29 cellular contexts compared by ENCODE assay signal in the genomic region with DNA sequence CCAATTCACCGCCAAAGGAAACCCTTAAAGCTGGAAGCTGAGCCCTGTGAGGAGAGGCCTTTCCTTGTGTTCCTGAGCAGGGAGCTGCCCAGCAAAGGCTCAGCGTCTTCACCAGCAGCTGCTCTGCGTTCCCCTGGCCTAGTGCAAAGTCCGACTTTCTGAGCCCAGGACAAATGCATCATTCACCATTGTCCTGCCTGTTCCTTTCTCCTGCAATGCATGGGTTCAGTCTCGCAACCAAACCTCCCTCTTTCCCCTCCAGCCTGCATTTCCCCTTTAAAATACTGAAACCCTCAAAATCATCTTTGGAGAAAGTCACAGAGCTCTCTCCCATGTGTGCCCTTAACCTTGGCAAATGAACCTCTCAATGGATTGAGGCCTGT. TPM values are rescaled to one million over a fixed set of nuclear protein-coding genes. Genes with fewer than 3 reads are reported as not detected.
DNase-seq lines count a peak whose midpoint lies in the region; ATAC-seq and TF ChIP-seq lines count a peak whose summit lies in the region.
"Had no signal": no experiment of that assay in that cellular context is flagged by ENCODE, and none has a peak within 500 bp of the region (broad histone marks: within the 10 kb centered on the region; RNA-seq: fewer than 3 reads in every experiment).

No MANE protein-coding gene starts in this region.

- H3K9me3 Mint-ChIP-seq in CD8-positive, alpha-beta T cell, result no peaks in the 10 kb centered on the region
- peaks cover 9 to 10% of the 10 kb centered on the region in 2 donors for H3K9me3 Mint-ChIP-seq in stimulated activated naive CD8-positive, alpha-beta T cell treated with anti-CD3 and anti-CD28 coated beads, Interleukin-15, amount 100 ng/mL, for 72 hours

- POLR2A ChIA-PET in CD8-positive, alpha-beta T cell (lab: Charles Lee), result no interaction called here

- H3K27ac ChIP-seq in CD8-positive, alpha-beta T cell (ENCODE audit: low read depth, low read length), result no peak overlapping the region
- H3K27ac ChIP-seq in mesodermal cell (ENCODE audit: low read depth, low read length, severe bottlenecking), result peak overlapping the region; percentile 29
- H3K27ac ChIP-seq: esophagus squamous epithelium, SK-N-MC, skin epidermis, tibial nerve had no signal

- WGBS in mesodermal cell (ENCODE audit: insufficient coverage in 2 of 2), 2 experiments, result 82 to 92% methylated on average over 5 of the region's 5 CpGs

- H3K4me1 Mint-ChIP-seq in CD8-positive, alpha-beta T cell (ENCODE audit: low read depth), result peaks cover 18% of the 10 kb centered on the region
- H3K4me1 Mint-ChIP-seq in stimulated activated naive CD8-positive, alpha-beta T cell treated with anti-CD3 and anti-CD28 coated beads, Interleukin-15, amount 100 ng/mL, for 72 hours, result peaks cover 21% of the 10 kb centered on the region

- intact Hi-C loops in CD8-positive, alpha-beta T cell (cut with DNase I, micrococcal nuclease), result no loop called here

- no peaks in the 10 kb centered on the region for H3K36me3 ChIP-seq in CD8-positive, alpha-beta T cell (ENCODE audit: insufficient read depth, low read length)
- no peaks in the 10 kb centered on the region for H3K36me3 ChIP-seq in mesodermal cell (ENCODE audit: control insufficient read depth, insufficient read depth, low read length)
- H3K36me3 ChIP-seq: esophagus squamous epithelium, HAP-1, tibial nerve had no signal

- peak overlapping the region; percentile 8 for H3K27ac Mint-ChIP-seq in CD8-positive, alpha-beta T cell
- H3K27ac Mint-ChIP-seq in stimulated activated naive CD8-positive, alpha-beta T cell treated with anti-CD3 and anti-CD28 coated beads, Interleukin-15, amount 100 ng/mL, for 72 hours, result no peak overlapping the region
- H3K27ac Mint-ChIP-seq: activated B cell treated with CpG ODN at 0.5 μM for 24 hours; activated CD4-positive, alpha-beta memory T cell treated with anti-CD3 and anti-CD28 coated beads for 36 hours; activated naive CD4-positive, alpha-beta T cell treated with anti-CD3 and anti-CD28 coated beads for 36 hours; CD4-positive, CD25-positive, alpha-beta regulatory T cell; effector memory CD8-positive, alpha-beta T cell; natural killer cell; stimulated activated naive CD8-positive, alpha-beta T cell treated with anti-CD3 and anti-CD28 coated beads, Interleukin-15, Interleukin-2, amounts not matched to agents 100 ng/mL and 50 ng/mL, for 24 hours; T-helper 2 cell treated with Interferon-gamma antibody and Interleukin-4, amounts not matched to agents 5 μg/mL and 100 μg/mL, for 36 hours had no signal

- CTCF ChIA-PET in CD8-positive, alpha-beta T cell (lab: Charles Lee), result no interaction called here

- peaks cover 5% of the 10 kb centered on the region for H3K27me3 ChIP-seq in CD8-positive, alpha-beta T cell (ENCODE audit: insufficient read depth, low read length)

- H3K4me3 Mint-ChIP-seq in CD8-positive, alpha-beta T cell, result no peak overlapping the region
- no peak overlapping the region for H3K4me3 Mint-ChIP-seq in stimulated activated naive CD8-positive, alpha-beta T cell treated with anti-CD3 and anti-CD28 coated beads, Interleukin-15, amount 100 ng/mL, for 72 hours
- H3K4me3 Mint-ChIP-seq: activated B cell treated with CpG ODN at 0.5 μM for 24 hours; activated CD4-positive, alpha-beta memory T cell treated with anti-CD3 and anti-CD28 coated beads for 36 hours; activated naive CD4-positive, alpha-beta T cell treated with anti-CD3 and anti-CD28 coated beads for 36 hours; CD4-positive, CD25-positive, alpha-beta regulatory T cell; effector memory CD8-positive, alpha-beta T cell; stimulated activated naive CD8-positive, alpha-beta T cell treated with anti-CD3 and anti-CD28 coated beads, Interleukin-15, Interleukin-2, amounts not matched to agents 100 ng/mL and 50 ng/mL, for 24 hours; T-helper 2 cell treated with Interferon-gamma antibody and Interleukin-4, amounts not matched to agents 5 μg/mL and 100 μg/mL, for 36 hours had no signal

- H3K9me3 ChIP-seq in CD8-positive, alpha-beta T cell (ENCODE audit: low read length), result no peaks in the 10 kb centered on the region
- peaks cover 4% of the 10 kb centered on the region for H3K9me3 ChIP-seq in mesodermal cell (ENCODE audit: control insufficient read depth, low read length)
- H3K9me3 ChIP-seq: esophagus squamous epithelium, HAP-1, tibial nerve had no signal

- no peak for ATAC-seq in CD8-positive, alpha-beta T cell
- no peak for ATAC-seq in stimulated activated naive CD8-positive, alpha-beta T cell treated with anti-CD3 and anti-CD28 coated beads, Interleukin-15, amount 100 ng/mL, for 72 hours
- ATAC-seq in GM21737 (IDR thresholded peaks at IDR 0.05; ENCODE audit: unreplicated experiment), result no peak
- ATAC-seq: effector memory CD8-positive, alpha-beta T cell; natural killer cell had no signal

- peaks cover 18% of the 10 kb centered on the region for H3K4me1 ChIP-seq in CD8-positive, alpha-beta T cell (ENCODE audit: insufficient read depth, low read length)
- H3K4me1 ChIP-seq in mesodermal cell (ENCODE audit: control insufficient read depth, insufficient read depth, low read length, poor library complexity, severe bottlenecking), result no peaks in the 10 kb centered on the region

- H3K36me3 Mint-ChIP-seq in CD8-positive, alpha-beta T cell, result no peaks in the 10 kb centered on the region
- H3K36me3 Mint-ChIP-seq: activated CD4-positive, alpha-beta memory T cell treated with anti-CD3 and anti-CD28 coated beads for 36 hours; CD4-positive, CD25-positive, alpha-beta regulatory T cell; natural killer cell had no signal

- no peak for DNase-seq in CD8-positive, alpha-beta T cell
- DNase-seq in HT-29 (ENCODE audit: low spot score), result peak; percentile 36
- DNase-seq in SW480 (ENCODE audit: low spot score), result peak; percentile 51
- DNase-seq in EL, result no peak
- DNase-seq in stimulated activated naive CD8-positive, alpha-beta T cell treated with anti-CD3 and anti-CD28 coated beads, Interleukin-15, amount 100 ng/mL, for 72 hours, result no peak
- no peak for DNase-seq in activated naive CD4-positive, alpha-beta T cell treated with Interleukin-2 at 50 U/mL for 16 hours
- DNase-seq: activated B cell treated with CpG ODN at 0.5 μM for 24 hours; activated CD4-positive, alpha-beta memory T cell treated with anti-CD3 and anti-CD28 coated beads for 36 hours; activated naive CD4-positive, alpha-beta T cell treated with anti-CD3 and anti-CD28 coated beads for 36 hours; activated T-cell treated with anti-CD3 and anti-CD28 coated beads for 4 hours; amygdala; CD4-positive, CD25-positive, alpha-beta regulatory T cell; cerebellar nuclear complex; DMS79 treated with DMSO at 0.1 percent for 48 hours; effector memory CD8-positive, alpha-beta T cell; esophagus squamous epithelium; Karpas-422; mesenchymal stem cell; natural killer cell; NCI-H1436; stimulated activated CD4-positive, alpha-beta T cell treated with anti-CD3 and anti-CD28 coated beads, Interleukin-2, amount 100 ng/mL, for 48 hours had no signal

- H3K4me3 ChIP-seq in CD8-positive, alpha-beta T cell (ENCODE audit: low read depth, low read length), result no peak overlapping the region
- H3K4me3 ChIP-seq in mesodermal cell (ENCODE audit: extremely low read depth, insufficient read depth, low read length, poor library complexity, severe bottlenecking), result no peak overlapping the region
- H3K4me3 ChIP-seq: esophagus squamous epithelium, HAP-1, SK-N-MC, skin epidermis, tibial nerve had no signal

- TF ChIP-seq CTCF in CD8-positive, alpha-beta T cell (IDR thresholded peaks at IDR 0.05), result no peak

- H3K27me3 Mint-ChIP-seq in CD8-positive, alpha-beta T cell (ENCODE audit: low read depth), result peaks cover 16% of the 10 kb centered on the region
- peaks cover 32% of the 10 kb centered on the region for H3K27me3 Mint-ChIP-seq in stimulated activated naive CD8-positive, alpha-beta T cell treated with anti-CD3 and anti-CD28 coated beads, Interleukin-15, amount 100 ng/mL, for 72 hours

RNA-seq across cellular contexts. Expression of a gene that starts 12.9 kb away (rescaled TPM):
- under 1 TPM; 0.60 to 0.83 TPM for total RNA-seq in CD8-positive, alpha-beta T cell
- total RNA-seq in HT-29 (2014; rRNA removed; shearing (Covaris generic)), result 0.81 and 1.6 TPM in 2 replicates
- polyA plus RNA-seq in mesodermal cell (2013, experiment 1 of 2), result 9.1 TPM
- polyA plus RNA-seq in mesodermal cell (2013, experiment 2 of 2), result 7.0 TPM

Comparison
In these comparisons a context has a peak if more than half of its experiments do, and no peak if none do; other contexts are left out.
1. DNase-seq: peak in HT-29 (single experiment) and SW480 (single experiment); none in CD8-positive, alpha-beta T cell (0 of 7), EL (single experiment), stimulated activated naive CD8-positive, alpha-beta T cell treated with anti-CD3 and anti-CD28 coated beads, Interleukin-15, amount 100 ng/mL, for 72 hours (0 of 2) and activated naive CD4-positive, alpha-beta T cell treated with Interleukin-2 at 50 U/mL for 16 hours (single experiment).